Comparison of ENCODE assay signal across 1 cellular context in the genomic region with DNA sequence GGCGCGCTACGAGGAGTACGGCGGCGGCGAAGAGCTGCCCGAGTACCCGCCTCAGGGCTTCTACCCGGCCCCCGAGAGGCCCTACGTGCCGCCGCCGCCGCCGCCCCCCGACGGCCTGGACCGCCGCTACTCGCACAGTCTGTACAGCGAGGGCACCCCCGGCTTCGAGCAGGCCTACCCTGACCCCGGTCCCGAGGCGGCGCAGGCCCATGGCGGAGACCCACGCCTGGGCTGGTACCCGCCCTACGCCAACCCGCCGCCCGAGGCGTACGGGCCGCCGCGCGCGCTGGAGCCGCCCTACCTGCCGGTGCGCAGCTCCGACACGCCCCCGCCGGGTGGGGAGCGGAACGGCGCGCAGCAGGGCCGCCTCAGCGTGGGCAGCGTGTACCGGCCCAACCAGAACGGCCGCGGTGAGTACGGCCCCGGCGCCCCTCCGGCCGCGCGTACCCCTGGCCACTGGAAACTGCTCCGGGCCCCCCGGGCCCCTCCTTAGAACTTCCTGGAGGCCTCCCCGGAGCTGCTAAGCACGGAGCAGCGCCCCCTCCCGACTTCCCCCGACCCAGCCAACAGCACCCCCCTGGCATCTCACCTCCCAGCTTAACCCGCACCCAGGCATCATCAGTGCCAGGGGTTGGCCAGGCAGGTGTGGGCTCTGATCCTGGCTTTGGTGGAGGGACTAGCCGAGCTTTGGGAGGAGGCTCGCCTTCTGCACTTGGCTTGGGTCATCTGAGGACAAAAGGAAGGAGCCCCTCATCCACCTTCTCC.
TF ChIP-seq lines count a peak whose summit lies in the region.

No MANE protein-coding gene starts in this region.

TF ChIP-seq in K562, 482 proteins besides CTCF, POLR2A, EP300 and RAD21 (continued from another document):
- no peak for TF ChIP-seq NEUROD1 (IDR thresholded peaks at IDR 0.05; ENCODE audit: borderline replicate concordance, low read depth, low read length, partially characterized antibody)
- TF ChIP-seq NFIC (IDR thresholded peaks at IDR 0.05) = no peak
- no peak for TF ChIP-seq MAFF (IDR thresholded peaks at IDR 0.05; ENCODE audit: low read length)
- TF ChIP-seq KLF13 (tag; IDR thresholded peaks at IDR 0.05; ENCODE audit: borderline replicate concordance, low read depth) = 0 out of 2 replicates have a peak, but pooled peaks have one; percentile 34
- TF ChIP-seq ZBTB7A (IDR thresholded peaks at IDR 0.05; ENCODE audit: borderline replicate concordance, control insufficient read depth, low read depth, low read length) = peak; percentile 39; the same call in 1 of the 2 replicates
- TF ChIP-seq, protein P1, sequence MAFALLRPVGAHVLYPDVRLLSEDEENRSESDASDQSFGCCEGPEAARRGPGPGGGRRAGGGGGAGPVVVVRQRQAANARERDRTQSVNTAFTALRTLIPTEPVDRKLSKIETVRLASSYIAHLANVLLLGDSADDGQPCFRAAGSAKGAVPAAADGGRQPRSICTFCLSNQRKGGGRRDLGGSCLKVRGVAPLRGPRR (CRISPR knock-in tag; IDR thresholded peaks at IDR 0.05) = no peak
- no peak for TF ChIP-seq DPF2 (IDR thresholded peaks at IDR 0.05)
- TF ChIP-seq, protein P2, sequence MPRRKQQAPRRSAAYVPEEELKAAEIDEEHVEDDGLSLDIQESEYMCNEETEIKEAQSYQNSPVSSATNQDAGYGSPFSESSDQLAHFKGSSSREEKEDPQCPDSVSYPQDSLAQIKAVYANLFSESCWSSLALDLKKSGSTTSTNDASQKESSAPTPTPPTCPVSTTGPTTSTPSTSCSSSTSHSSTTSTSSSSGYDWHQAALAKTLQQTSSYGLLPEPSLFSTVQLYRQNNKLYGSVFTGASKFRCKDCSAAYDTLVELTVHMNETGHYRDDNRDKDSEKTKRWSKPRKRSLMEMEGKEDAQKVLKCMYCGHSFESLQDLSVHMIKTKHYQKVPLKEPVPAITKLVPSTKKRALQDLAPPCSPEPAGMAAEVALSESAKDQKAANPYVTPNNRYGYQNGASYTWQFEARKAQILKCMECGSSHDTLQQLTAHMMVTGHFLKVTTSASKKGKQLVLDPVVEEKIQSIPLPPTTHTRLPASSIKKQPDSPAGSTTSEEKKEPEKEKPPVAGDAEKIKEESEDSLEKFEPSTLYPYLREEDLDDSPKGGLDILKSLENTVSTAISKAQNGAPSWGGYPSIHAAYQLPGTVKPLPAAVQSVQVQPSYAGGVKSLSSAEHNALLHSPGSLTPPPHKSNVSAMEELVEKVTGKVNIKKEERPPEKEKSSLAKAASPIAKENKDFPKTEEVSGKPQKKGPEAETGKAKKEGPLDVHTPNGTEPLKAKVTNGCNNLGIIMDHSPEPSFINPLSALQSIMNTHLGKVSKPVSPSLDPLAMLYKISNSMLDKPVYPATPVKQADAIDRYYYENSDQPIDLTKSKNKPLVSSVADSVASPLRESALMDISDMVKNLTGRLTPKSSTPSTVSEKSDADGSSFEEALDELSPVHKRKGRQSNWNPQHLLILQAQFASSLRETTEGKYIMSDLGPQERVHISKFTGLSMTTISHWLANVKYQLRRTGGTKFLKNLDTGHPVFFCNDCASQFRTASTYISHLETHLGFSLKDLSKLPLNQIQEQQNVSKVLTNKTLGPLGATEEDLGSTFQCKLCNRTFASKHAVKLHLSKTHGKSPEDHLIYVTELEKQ (CRISPR knock-in tag; IDR thresholded peaks at IDR 0.05) = no peak
- TF ChIP-seq MAZ (CRISPR knock-in tag; conservative IDR thresholded peaks at IDR 0.05 in 1 of 2, IDR thresholded peaks at IDR 0.05 in 1 of 2) = 0 out of 4 replicates have a peak, but pooled peaks of 1 of the 2 experiments have one; percentile 58
- TF ChIP-seq, protein P3, sequence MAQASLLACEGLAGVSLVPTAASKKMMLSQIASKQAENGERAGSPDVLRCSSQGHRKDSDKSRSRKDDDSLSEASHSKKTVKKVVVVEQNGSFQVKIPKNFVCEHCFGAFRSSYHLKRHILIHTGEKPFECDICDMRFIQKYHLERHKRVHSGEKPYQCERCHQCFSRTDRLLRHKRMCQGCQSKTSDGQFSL (CRISPR knock-in tag; IDR thresholded peaks at IDR 0.05) = no peak
- TF ChIP-seq, protein P3 (tag; IDR thresholded peaks at IDR 0.05) = no peak
- TF ChIP-seq RAD51 (IDR thresholded peaks at IDR 0.05; ENCODE audit: borderline replicate concordance, low read depth) = no peak
- peak; percentile 49 for TF ChIP-seq CXXC5 (CRISPR knock-in tag; IDR thresholded peaks at IDR 0.05)
